In the genomic region with DNA sequence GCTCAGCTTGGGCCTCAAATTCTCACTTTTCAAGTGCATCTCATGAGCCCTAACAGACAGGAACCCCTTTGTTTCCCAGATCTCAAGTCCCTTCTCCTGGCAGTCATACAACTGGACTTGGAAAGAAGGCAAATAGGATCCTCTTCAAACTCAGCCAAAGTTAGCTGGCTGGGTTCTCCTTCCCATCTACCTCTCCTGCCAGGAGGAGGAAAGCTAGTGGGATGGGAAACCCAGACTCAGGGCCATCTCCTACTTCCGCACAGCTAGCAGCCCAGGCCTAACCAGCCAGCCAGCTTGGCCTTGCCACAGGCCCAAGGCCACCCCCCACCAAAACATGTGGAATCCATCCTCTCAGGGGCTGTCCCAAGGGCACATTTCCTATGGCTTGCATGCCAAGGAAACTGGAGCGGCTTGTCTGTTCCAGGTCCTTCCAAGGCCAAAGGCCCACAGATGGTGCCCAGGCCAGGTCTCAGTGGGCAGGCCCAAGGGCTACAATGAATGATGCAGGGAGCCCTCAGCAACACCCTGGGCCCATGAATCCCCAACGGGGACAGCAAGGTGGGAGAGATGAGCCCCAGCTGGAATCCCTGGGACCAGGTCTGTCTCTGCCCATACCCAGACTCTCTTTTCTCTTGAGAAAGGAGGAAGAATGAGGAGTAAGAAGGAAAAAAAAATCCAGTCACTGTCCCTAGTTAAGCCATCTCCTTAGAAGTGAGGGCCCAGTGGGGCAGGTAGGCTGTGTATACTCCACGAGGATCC, we compare ENCODE assay signal across 1 cellular context.
TF ChIP-seq lines count a peak whose summit lies in the region.

No MANE protein-coding gene starts in this region.

TF ChIP-seq in HEK293, 187 proteins besides CTCF, POLR2A, EP300 and RAD21:
- TF ChIP-seq, protein P1, sequence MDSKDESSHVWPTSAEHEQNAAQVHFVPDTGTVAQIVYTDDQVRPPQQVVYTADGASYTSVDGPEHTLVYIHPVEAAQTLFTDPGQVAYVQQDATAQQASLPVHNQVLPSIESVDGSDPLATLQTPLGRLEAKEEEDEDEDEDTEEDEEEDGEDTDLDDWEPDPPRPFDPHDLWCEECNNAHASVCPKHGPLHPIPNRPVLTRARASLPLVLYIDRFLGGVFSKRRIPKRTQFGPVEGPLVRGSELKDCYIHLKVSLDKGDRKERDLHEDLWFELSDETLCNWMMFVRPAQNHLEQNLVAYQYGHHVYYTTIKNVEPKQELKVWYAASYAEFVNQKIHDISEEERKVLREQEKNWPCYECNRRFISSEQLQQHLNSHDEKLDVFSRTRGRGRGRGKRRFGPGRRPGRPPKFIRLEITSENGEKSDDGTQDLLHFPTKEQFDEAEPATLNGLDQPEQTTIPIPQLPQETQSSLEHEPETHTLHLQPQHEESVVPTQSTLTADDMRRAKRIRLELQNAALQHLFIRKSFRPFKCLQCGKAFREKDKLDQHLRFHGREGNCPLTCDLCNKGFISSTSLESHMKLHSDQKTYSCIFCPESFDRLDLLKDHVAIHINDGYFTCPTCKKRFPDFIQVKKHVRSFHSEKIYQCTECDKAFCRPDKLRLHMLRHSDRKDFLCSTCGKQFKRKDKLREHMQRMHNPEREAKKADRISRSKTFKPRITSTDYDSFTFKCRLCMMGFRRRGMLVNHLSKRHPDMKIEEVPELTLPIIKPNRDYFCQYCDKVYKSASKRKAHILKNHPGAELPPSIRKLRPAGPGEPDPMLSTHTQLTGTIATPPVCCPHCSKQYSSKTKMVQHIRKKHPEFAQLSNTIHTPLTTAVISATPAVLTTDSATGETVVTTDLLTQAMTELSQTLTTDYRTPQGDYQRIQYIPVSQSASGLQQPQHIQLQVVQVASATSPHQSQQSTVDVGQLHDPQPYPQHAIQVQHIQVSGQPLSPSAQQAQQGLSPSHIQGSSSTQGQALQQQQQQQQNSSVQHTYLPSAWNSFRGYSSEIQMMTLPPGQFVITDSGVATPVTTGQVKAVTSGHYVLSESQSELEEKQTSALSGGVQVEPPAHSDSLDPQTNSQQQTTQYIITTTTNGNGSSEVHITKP (tag by site-specific recombination; IDR thresholded peaks at IDR 0.05), result peak; percentile 61
- TF ChIP-seq REPIN1 (tag by site-specific recombination; IDR thresholded peaks at IDR 0.05; ENCODE audit: low read depth), result no peak
- no peak for TF ChIP-seq ZNF335 (tag by site-specific recombination; conservative IDR thresholded peaks at IDR 0.05)
- peak; percentile 95 for TF ChIP-seq ZBTB48 (tag by site-specific recombination; IDR thresholded peaks at IDR 0.05)
- 0 out of 2 replicates have a peak, but pooled peaks have one; percentile 12 for TF ChIP-seq ZXDB (tag by site-specific recombination; IDR thresholded peaks at IDR 0.05)
